ENCODE assay signal across 23 cellular contexts in genomic region chr3:48347500-48347899, GRCh38. TPM values are rescaled to one million over a fixed set of nuclear protein-coding genes. Genes with fewer than 3 reads are reported as not detected.
"Had no signal": no experiment of that assay in that cellular context is flagged by ENCODE, and none has a peak within 500 bp of the region (broad histone marks: within the 10 kb centered on the region; RNA-seq: fewer than 3 reads in every experiment).

No MANE protein-coding gene starts in this region.

- H3K4me3 Mint-ChIP-seq: endodermal cell, immature natural killer cell, naive B cell, nephron, type B pancreatic cell had no signal

- H3K27ac Mint-ChIP-seq: endodermal cell, immature natural killer cell, nephron, progenitor cell of endocrine pancreas, type B pancreatic cell had no signal

- H3K4me1 Mint-ChIP-seq: endodermal cell, immature natural killer cell, naive B cell, nephron had no signal

- DNase-seq: effector CD4-positive, alpha-beta T cell; endodermal cell; immature natural killer cell; kidney; left cardiac atrium; left ventricle myocardium superior; mesenchymal stem cell; naive B cell; occipital lobe; pancreas; right cardiac atrium; small intestine; stimulated activated CD4-positive, alpha-beta T cell treated with anti-CD3 and anti-CD28 coated beads, Interleukin-2, amount 100 ng/mL, for 48 hours; stimulated activated naive CD4-positive, alpha-beta T cell treated with Interleukin-2 at 50 U/mL for 16 hours; uterus had no signal

- H3K27ac ChIP-seq: coronary artery, pancreas, uterus had no signal

- ATAC-seq: left cardiac atrium, left ventricle myocardium superior, pancreas, right cardiac atrium had no signal

- H3K36me3 Mint-ChIP-seq: immature natural killer cell, naive B cell, type B pancreatic cell had no signal

- H3K27me3 Mint-ChIP-seq: type B pancreatic cell had no signal

- H3K9me3 ChIP-seq: pancreas, uterus had no signal

- H3K36me3 ChIP-seq: pancreas, uterus had no signal

- H3K4me3 ChIP-seq: coronary artery, lung, pancreas, uterus had no signal

- H3K4me1 ChIP-seq: pancreas, uterus had no signal

- H3K27me3 ChIP-seq: pancreas, uterus had no signal

- H3K9me3 Mint-ChIP-seq: endodermal cell, immature natural killer cell, naive B cell, nephron, type B pancreatic cell had no signal

RNA-seq across cellular contexts. Expression of gene SPINK8, which starts 14.0 kb away (rescaled TPM):
- total RNA-seq: dermis microvascular lymphatic vessel endothelial cell, endodermal cell, endothelial cell of umbilical vein, fibroblast of lung, kidney, left cardiac atrium, left ventricle myocardium superior, lung, occipital lobe, pancreas, progenitor cell of endocrine pancreas, right cardiac atrium, uterus had no signal
- polyA plus RNA-seq: endothelial cell of umbilical vein, fibroblast of lung, immature natural killer cell, lung, pancreas, right cardiac atrium, small intestine had no signal

RNA-seq across cellular contexts. Expression of gene FBXW12, which starts 24.5 kb away (rescaled TPM):
- total RNA-seq: dermis microvascular lymphatic vessel endothelial cell, endothelial cell of umbilical vein, fibroblast of lung, kidney, left cardiac atrium, left ventricle myocardium superior, lung, right cardiac atrium had no signal
- polyA plus RNA-seq: endothelial cell of umbilical vein, immature natural killer cell, lung, right cardiac atrium, small intestine had no signal
